Comparison of ENCODE assay signal across 1 cellular context in the genomic region with DNA sequence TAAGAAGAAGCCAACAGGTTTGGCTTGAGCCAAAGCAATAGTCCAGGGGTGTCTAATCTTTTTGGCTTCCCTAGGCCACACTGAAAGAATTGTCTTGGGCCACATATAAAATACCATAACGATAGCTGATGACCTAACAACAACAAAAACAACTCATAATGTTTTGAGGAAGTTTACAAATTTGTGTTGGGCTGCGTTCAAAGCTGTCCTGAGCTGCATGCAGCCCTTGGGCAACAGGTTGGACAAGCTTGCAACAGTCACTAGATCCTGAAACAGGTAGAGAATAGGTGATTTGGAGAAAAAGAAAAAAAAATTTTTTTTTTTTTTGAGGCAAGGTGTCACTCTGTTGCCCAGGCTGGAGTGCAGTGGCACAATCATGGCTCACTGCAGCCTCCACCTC.
TF ChIP-seq lines count a peak whose summit lies in the region.

No MANE protein-coding gene starts in this region.

TF ChIP-seq in WTC11, 78 proteins besides CTCF, POLR2A, EP300 and RAD21 (continued from another document):
- TF ChIP-seq, protein P1, sequence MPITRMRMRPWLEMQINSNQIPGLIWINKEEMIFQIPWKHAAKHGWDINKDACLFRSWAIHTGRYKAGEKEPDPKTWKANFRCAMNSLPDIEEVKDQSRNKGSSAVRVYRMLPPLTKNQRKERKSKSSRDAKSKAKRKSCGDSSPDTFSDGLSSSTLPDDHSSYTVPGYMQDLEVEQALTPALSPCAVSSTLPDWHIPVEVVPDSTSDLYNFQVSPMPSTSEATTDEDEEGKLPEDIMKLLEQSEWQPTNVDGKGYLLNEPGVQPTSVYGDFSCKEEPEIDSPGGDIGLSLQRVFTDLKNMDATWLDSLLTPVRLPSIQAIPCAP (CRISPR knock-in tag; IDR thresholded peaks at IDR 0.05): no peak
- TF ChIP-seq, protein P2, sequence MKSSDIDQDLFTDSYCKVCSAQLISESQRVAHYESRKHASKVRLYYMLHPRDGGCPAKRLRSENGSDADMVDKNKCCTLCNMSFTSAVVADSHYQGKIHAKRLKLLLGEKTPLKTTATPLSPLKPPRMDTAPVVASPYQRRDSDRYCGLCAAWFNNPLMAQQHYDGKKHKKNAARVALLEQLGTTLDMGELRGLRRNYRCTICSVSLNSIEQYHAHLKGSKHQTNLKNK (CRISPR knock-in tag; IDR thresholded peaks at IDR 0.05): no peak
- TF ChIP-seq, protein P3, sequence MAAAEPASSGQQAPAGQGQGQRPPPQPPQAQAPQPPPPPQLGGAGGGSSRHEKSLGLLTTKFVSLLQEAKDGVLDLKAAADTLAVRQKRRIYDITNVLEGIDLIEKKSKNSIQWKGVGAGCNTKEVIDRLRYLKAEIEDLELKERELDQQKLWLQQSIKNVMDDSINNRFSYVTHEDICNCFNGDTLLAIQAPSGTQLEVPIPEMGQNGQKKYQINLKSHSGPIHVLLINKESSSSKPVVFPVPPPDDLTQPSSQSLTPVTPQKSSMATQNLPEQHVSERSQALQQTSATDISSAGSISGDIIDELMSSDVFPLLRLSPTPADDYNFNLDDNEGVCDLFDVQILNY (CRISPR knock-in tag; IDR thresholded peaks at IDR 0.05): no peak
TF ChIP-seq in WTC11: peak in this region for 0.
